ENCODE assay signal across 17 cellular contexts in genomic region chr1:154877370-154877974, GRCh38. TPM values are rescaled to one million over a fixed set of nuclear protein-coding genes. Genes with fewer than 3 reads are reported as not detected.
A peak's percentile ranks its signal among the peaks of the same experiment; 100 is the strongest.
DNase-seq lines count a peak whose midpoint lies in the region; ATAC-seq and TF ChIP-seq lines count a peak whose summit lies in the region.
"Had no signal": no experiment of that assay in that cellular context is flagged by ENCODE, and none has a peak within 500 bp of the region (broad histone marks: within the 10 kb centered on the region; RNA-seq: fewer than 3 reads in every experiment).

No MANE protein-coding gene starts in this region.

- H3K27me3 ChIP-seq in right atrium auricular region (no peaks in the 10 kb centered on the region), colonic mucosa (no peaks in the 10 kb centered on the region)
- H3K27me3 ChIP-seq: Peyer's patch had no signal

- H3K36me3 ChIP-seq in right atrium auricular region (no peaks in the 10 kb centered on the region), colonic mucosa (no peaks in the 10 kb centered on the region)
- H3K36me3 ChIP-seq: Peyer's patch had no signal

- intact Hi-C loops in Right ventricle myocardium inferior (cut with DNase I): loop anchor here (2.0 to 5.0 kb wide), 2 partner anchors 109 to 400 kb away; no protein-coding TSS in a partner anchor
- intact Hi-C loops in colonic mucosa (cut with DNase I): loop anchor here (5.0 kb wide), 2 partner anchors 115 to 320 kb away; partner anchors contain the start of gene UBE2Q1

- ATAC-seq in Right ventricle myocardium inferior: peak; percentile 20
- peak; percentile 76 for ATAC-seq in left lobe of liver
- no peak for ATAC-seq in HG02852 (IDR thresholded peaks at IDR 0.05; ENCODE audit: unreplicated experiment)
- no peak for ATAC-seq in HG02970 (IDR thresholded peaks at IDR 0.05; ENCODE audit: low FRiP score, unreplicated experiment)

- H3K9ac ChIP-seq in colonic mucosa (ENCODE audit: low read depth in 2 of 2, low read length in 2 of 2): no peak overlapping the region

- in situ Hi-C loops in KBM-7 (cut with MboI; ENCODE audit: low pct_unique_long_range_greater_than_20kb, low sequenced_read_pairs): no loop called here

- H3K27ac ChIP-seq in right atrium auricular region (peak overlapping the region in 1 of 2 donors; percentile 11), colonic mucosa (no peak overlapping the region)

- H3K4me1 ChIP-seq in right atrium auricular region (peaks cover 0 to 8% of the 10 kb centered on the region in 2 donors), colonic mucosa (no peaks in the 10 kb centered on the region)

- TF ChIP-seq CTCF in right atrium auricular region (IDR thresholded peaks at IDR 0.05): no peak
- no peak for TF ChIP-seq CTCF in colonic mucosa (IDR thresholded peaks at IDR 0.05)

- H3K9me3 ChIP-seq in right atrium auricular region: no peaks in the 10 kb centered on the region
- H3K9me3 ChIP-seq in colonic mucosa: no peaks in the 10 kb centered on the region
- H3K9me3 ChIP-seq: Peyer's patch had no signal

- DNase-seq in Right ventricle myocardium inferior (ENCODE audit: missing footprints) (no peak), right atrium auricular region (ENCODE audit: low spot score) (no peak), colonic mucosa (peak; percentile 46), left lobe of liver (ENCODE audit: low spot score) (peak; percentile 64), KBM-7 (no peak)
- no peak for DNase-seq in activated CD8-positive, alpha-beta memory T cell treated with anti-CD3 and anti-CD28 coated beads, Interleukin-2, amount 50 U/mL, for 48 hours
- DNase-seq: activated naive CD4-positive, alpha-beta T cell; effector CD4-positive, alpha-beta T cell; foreskin melanocyte; GDM1; HFFc6; NCI-H2029; NCI-H526 treated with DMSO at 0.1 percent for 48 hours; T-cell had no signal

- H3K4me3 ChIP-seq in right atrium auricular region (no peak overlapping the region), colonic mucosa (no peak overlapping the region)
- H3K4me3 ChIP-seq: Peyer's patch had no signal

RNA-seq across cellular contexts. Expression of gene KCNN3, which starts 7.4 kb away (rescaled TPM):
- 3.4 TPM for total RNA-seq in Right ventricle myocardium inferior
- total RNA-seq in right atrium auricular region: 1 to 10 TPM; 3.9 to 4.4 TPM
- total RNA-seq in colonic mucosa: 1 to 10 TPM in 1 of 2 donors, under 1 TPM in 1; 0.99 to 2.5 TPM
- total RNA-seq in left lobe of liver: 0.23 TPM
- total RNA-seq: HFFc6 had no signal

RNA-seq across cellular contexts. Expression of gene PMVK, which starts 59.0 kb away (rescaled TPM):
- total RNA-seq in Right ventricle myocardium inferior: 71.1 TPM
- 10 to 100 TPM; 15.7 to 21.2 TPM for total RNA-seq in right atrium auricular region
- total RNA-seq in colonic mucosa: 10 to 100 TPM; 32.0 to 46.5 TPM
- total RNA-seq in left lobe of liver: 40.2 TPM

Comparison
In these comparisons a context has a peak if more than half of its experiments do, and no peak if none do; other contexts are left out.
1. ATAC-seq: peak in Right ventricle myocardium inferior (single experiment) and left lobe of liver (single experiment); none in HG02852 (single experiment) and HG02970 (single experiment).
2. DNase-seq: peak in colonic mucosa (single experiment) and left lobe of liver (single experiment); none in Right ventricle myocardium inferior (single experiment), right atrium auricular region (single experiment), KBM-7 (single experiment) and activated CD8-positive, alpha-beta memory T cell treated with anti-CD3 and anti-CD28 coated beads, Interleukin-2, amount 50 U/mL, for 48 hours (single experiment).